Comparison of ENCODE assay signal across 10 cellular contexts in the genomic region with DNA sequence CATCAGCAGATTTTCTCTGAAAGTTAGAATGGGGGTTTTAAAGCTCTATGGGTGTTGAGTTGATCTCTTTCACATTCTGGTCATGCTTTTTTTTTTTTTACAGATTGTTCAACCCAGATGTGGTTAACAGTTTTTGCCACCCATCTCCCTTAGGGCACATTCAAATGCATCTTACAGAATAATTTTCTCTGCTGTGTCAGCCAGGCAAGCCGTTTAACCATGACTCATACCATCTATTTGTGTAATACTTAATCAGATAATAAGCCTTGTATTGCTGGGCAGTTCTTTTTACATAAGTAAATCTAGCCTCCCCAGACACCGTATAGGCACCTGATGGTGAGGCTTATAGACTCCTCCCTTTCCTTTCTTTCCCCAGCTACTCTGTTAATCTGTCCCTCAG.
A peak's percentile ranks its signal among the peaks of the same experiment; 100 is the strongest.
DNase-seq lines count a peak whose midpoint lies in the region; ATAC-seq and TF ChIP-seq lines count a peak whose summit lies in the region.
"Had no signal": no experiment of that assay in that cellular context is flagged by ENCODE, and none has a peak within 500 bp of the region (broad histone marks: within the 10 kb centered on the region; RNA-seq: fewer than 3 reads in every experiment).

No MANE protein-coding gene starts in this region.

- H3K36me3 ChIP-seq in suprapubic skin: no peaks in the 10 kb centered on the region

- peaks cover 21% of the 10 kb centered on the region for H3K4me1 ChIP-seq in suprapubic skin

- H3K9me3 ChIP-seq in suprapubic skin: no peaks in the 10 kb centered on the region

- DNase-seq in ACHN: peak; percentile 28
- peak; percentile 28 for DNase-seq in RKO (ENCODE audit: low spot score)
- DNase-seq in SHP77 (lab: John Stamatoyannopoulos, UW): no peak
- DNase-seq in pons (ENCODE audit: low spot score): no peak
- DNase-seq in NCI-H345 treated with DMSO at 0.1 percent for 48 hours (lab: John Stamatoyannopoulos, UW; ENCODE audit: unreplicated experiment): no peak
- no peak for DNase-seq in suprapubic skin (ENCODE audit: low spot score in 2 of 2)
- DNase-seq: activated naive CD4-positive, alpha-beta T cell; Kasumi-1 had no signal

- ATAC-seq in GM18907 (IDR thresholded peaks at IDR 0.05; ENCODE audit: unreplicated experiment) (peak; percentile 46), esophagus mucosa (peak; percentile 95)

- H3K27me3 ChIP-seq in suprapubic skin: no peaks in the 10 kb centered on the region

- no peak for TF ChIP-seq EP300 in suprapubic skin (IDR thresholded peaks at IDR 0.05)

- in situ Hi-C loops in ACHN (cut with HindIII; ENCODE audit: low pct_ligation_motif_present, low pct_unique_long_range_greater_than_20kb, low sequenced_read_pairs): no loop called here

- no peak for TF ChIP-seq CTCF in suprapubic skin (IDR thresholded peaks at IDR 0.05)

- TF ChIP-seq POLR2A in suprapubic skin (IDR thresholded peaks at IDR 0.05): no peak

- H3K27ac ChIP-seq in suprapubic skin: no peak overlapping the region

- no peak overlapping the region for H3K4me3 ChIP-seq in suprapubic skin

- 5% methylated on average over 2 of the region's 2 CpGs for WGBS in suprapubic skin

Comparison
In these comparisons a context has a peak if more than half of its experiments do, and no peak if none do; other contexts are left out.
1. DNase-seq: peak in ACHN (single experiment) and RKO (single experiment); none in SHP77 (0 of 2), pons (single experiment), NCI-H345 treated with DMSO at 0.1 percent for 48 hours (single experiment) and suprapubic skin (0 of 2).